ENCODE assay signal across 9 cellular contexts in the genomic region with DNA sequence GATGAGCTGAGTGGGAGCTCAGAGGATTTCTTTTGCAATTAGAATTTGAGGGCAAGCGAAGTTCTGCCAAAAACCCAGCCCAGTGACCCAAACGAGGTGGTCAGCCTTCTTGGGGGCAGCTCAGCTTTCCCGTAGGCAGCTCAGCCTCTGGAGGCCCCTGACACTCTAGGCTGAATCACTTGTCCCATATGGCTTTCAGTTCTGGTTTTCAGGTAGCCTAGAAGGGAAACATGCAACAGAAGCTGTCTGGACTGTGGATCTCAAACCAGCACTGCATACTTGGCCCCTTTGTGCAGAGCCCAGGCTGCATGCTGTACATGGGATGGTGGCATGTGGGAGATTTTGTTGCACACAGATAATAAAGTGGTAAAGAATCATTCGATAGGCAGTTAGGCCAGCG.
"Had no signal": no experiment of that assay in that cellular context is flagged by ENCODE, and none has a peak within 500 bp of the region (broad histone marks: within the 10 kb centered on the region; RNA-seq: fewer than 3 reads in every experiment).

No MANE protein-coding gene starts in this region.

- H3K9ac ChIP-seq: GM23248 had no signal

- DNase-seq: GM23248, GOT3, H7, H9, HCEC 1CT, HFFc6 had no signal

- H3K4me1 ChIP-seq: HAP-1 had no signal

- ATAC-seq: GM23338, HCT116 had no signal

- H2AFZ ChIP-seq: GM23248, GM23338 had no signal

- H3K4me3 Mint-ChIP-seq: GM23338, H9, HFFc6 had no signal

- H3K36me3 ChIP-seq: HAP-1 had no signal

- H3K9me3 ChIP-seq: HAP-1 had no signal

- H3K4me2 ChIP-seq: GM23338 had no signal

- H3K27ac Mint-ChIP-seq: GM23338, H9, HFFc6 had no signal

- H3K4me3 ChIP-seq: GM23248, GM23338, HAP-1 had no signal

- H3K4me1 Mint-ChIP-seq: GM23338, H9 had no signal

- H3K27ac ChIP-seq: GM23248 had no signal
